In the genomic region with DNA sequence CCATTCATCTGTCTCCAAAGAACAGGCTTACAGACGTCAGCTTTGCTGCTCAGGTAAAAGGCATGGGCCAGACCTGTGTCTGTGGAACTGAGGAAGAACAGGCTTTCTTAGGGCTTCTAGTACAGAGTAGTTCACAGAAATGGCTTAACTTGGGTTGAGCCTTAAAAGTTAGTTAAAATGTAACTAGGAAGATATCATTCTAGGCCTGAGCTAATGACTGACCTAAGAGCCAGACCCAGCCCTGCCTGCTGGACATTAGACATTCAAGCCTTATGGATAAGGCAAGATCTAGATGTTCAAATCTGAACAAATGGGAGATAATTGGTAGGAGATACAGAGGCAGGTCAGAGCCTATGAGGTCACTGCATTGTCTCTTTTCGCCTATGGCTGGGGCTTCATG, we compare ENCODE assay signal across 18 cellular contexts.
"Had no signal": no experiment of that assay in that cellular context is flagged by ENCODE, and none has a peak within 500 bp of the region (broad histone marks: within the 10 kb centered on the region; RNA-seq: fewer than 3 reads in every experiment).

No MANE protein-coding gene starts in this region.

- H3K9me3 Mint-ChIP-seq: neural crest cell had no signal

- H3K4me1 Mint-ChIP-seq: memory B cell; naive thymus-derived CD4-positive, alpha-beta T cell; neural crest cell had no signal

- DNase-seq: cerebellar nuclear complex; dermis blood vessel endothelial cell; esophagus squamous epithelium; foreskin fibroblast; kidney; lower lobe of right lung; naive thymus-derived CD4-positive, alpha-beta T cell; ovary; right cardiac atrium; stimulated activated CD4-positive, alpha-beta T cell treated with anti-CD3 and anti-CD28 coated beads, Interleukin-2, amount 100 ng/mL, for 48 hours; stimulated activated naive CD4-positive, alpha-beta T cell treated with Interleukin-2 at 50 U/mL for 16 hours; thyroid gland had no signal

- H3K27ac ChIP-seq: esophagus squamous epithelium, lower lobe of right lung, ovary, thyroid gland had no signal

- H3K27me3 Mint-ChIP-seq: type B pancreatic cell had no signal

- H3K9me3 ChIP-seq: lower lobe of right lung, ovary, thyroid gland had no signal

- H3K4me2 ChIP-seq: smooth muscle cell had no signal

- H3K4me3 ChIP-seq: esophagus squamous epithelium, lower lobe of right lung, ovary, smooth muscle cell, thyroid gland had no signal

- FAIRE-seq: colon, kidney, urothelium cell line had no signal

- H3K36me3 ChIP-seq: esophagus squamous epithelium, lower lobe of right lung, ovary, thyroid gland had no signal

- H3K4me1 ChIP-seq: esophagus squamous epithelium, lower lobe of right lung, thyroid gland had no signal

- H3K4me3 Mint-ChIP-seq: memory B cell; naive thymus-derived CD4-positive, alpha-beta T cell; neural crest cell; type B pancreatic cell had no signal

- H3K27me3 ChIP-seq: ovary, thyroid gland had no signal

- H3K27ac Mint-ChIP-seq: memory B cell; naive thymus-derived CD4-positive, alpha-beta T cell; type B pancreatic cell had no signal

- ATAC-seq: lower lobe of right lung; naive thymus-derived CD4-positive, alpha-beta T cell; right cardiac atrium had no signal
